Comparison of ENCODE assay signal across 1 cellular context in genomic region chr10:72132854-72133253, GRCh38.
TF ChIP-seq lines count a peak whose summit lies in the region.

No MANE protein-coding gene starts in this region.

TF ChIP-seq in GM12878, 131 proteins besides CTCF, POLR2A, EP300 and RAD21 (continued from another document):
- TF ChIP-seq SIN3A (IDR thresholded peaks at IDR 0.05; ENCODE audit: low read depth, low read length) (no peak), BHLHE40 (IDR thresholded peaks at IDR 0.05; ENCODE audit: borderline replicate concordance in 1 of 2, low read depth in 2 of 2, low read length in 1 of 2) (no peak), ESRRA (IDR thresholded peaks at IDR 0.05; ENCODE audit: low read length) (no peak), SMAD1 (IDR thresholded peaks at IDR 0.05; ENCODE audit: low read depth, partially characterized antibody) (no peak), HDAC6 (IDR thresholded peaks at IDR 0.05; ENCODE audit: unreplicated experiment) (no peak), NFYA (IDR thresholded peaks at IDR 0.05; ENCODE audit: borderline replicate concordance, low read depth, low read length) (no peak), KDM1A (IDR thresholded peaks at IDR 0.05; ENCODE audit: borderline replicate concordance) (no peak), DPF2 (IDR thresholded peaks at IDR 0.05) (no peak), CUX1 (IDR thresholded peaks at IDR 0.05; ENCODE audit: insufficient replicate concordance, low read depth, low read length) (no peak), TAF1 (IDR thresholded peaks at IDR 0.05; ENCODE audit: borderline replicate concordance, low read depth, low read length) (no peak)
